ENCODE assay signal across 22 cellular contexts in genomic region chr6:75528423-75528822, GRCh38. TPM values are rescaled to one million over a fixed set of nuclear protein-coding genes. Genes with fewer than 3 reads are reported as not detected.
DNase-seq lines count a peak whose midpoint lies in the region; ATAC-seq, FAIRE-seq and TF ChIP-seq lines count a peak whose summit lies in the region.
"Had no signal": no experiment of that assay in that cellular context is flagged by ENCODE, and none has a peak within 500 bp of the region (broad histone marks: within the 10 kb centered on the region; RNA-seq: fewer than 3 reads in every experiment).

No MANE protein-coding gene starts in this region.

- H3K9me1 ChIP-seq in K562 (ENCODE audit: control insufficient read depth, insufficient read depth, low read length) = no peaks in the 10 kb centered on the region

- no peak for TF ChIP-seq EP300 in K562 (IDR thresholded peaks at IDR 0.05; ENCODE audit: low read length)

- TF ChIP-seq CTCF in K562 (IDR thresholded peaks at IDR 0.05 in 2 of 3, conservative IDR thresholded peaks at IDR 0.05 in 1 of 3; ENCODE audit: insufficient read depth in 2 of 3, low read depth in 1 of 3, low read length in 3 of 3) (no peak), upper lobe of right lung (IDR thresholded peaks at IDR 0.05) (no peak)

- H2AFZ ChIP-seq in K562 (ENCODE audit: low read depth, low read length) = no peak overlapping the region

- H3K9ac ChIP-seq in K562 (ENCODE audit: insufficient read depth in 1 of 2, low read depth in 2 of 2, low read length in 2 of 2) = no peak overlapping the region

- no peaks in the 10 kb centered on the region for H3K36me3 ChIP-seq in K562 (ENCODE audit: control insufficient read depth, insufficient read depth, low read length)
- H3K36me3 ChIP-seq in upper lobe of right lung = no peaks in the 10 kb centered on the region
- H3K36me3 ChIP-seq: prostate gland, SJCRH30 had no signal

- no peaks in the 10 kb centered on the region for H3K79me2 ChIP-seq in K562 (ENCODE audit: control insufficient read depth, insufficient read depth, low read length)

- H4K20me1 ChIP-seq in K562 (replicated peaks; ENCODE audit: control insufficient read depth, insufficient read depth, low read length) = no peaks in the 10 kb centered on the region

- FAIRE-seq in K562 (lab: Jason Lieb, UNC) (no peak), GM12891 (lab: Jason Lieb, UNC) (no peak)
- FAIRE-seq: A204.1, GM18507 had no signal

- POLR2A ChIA-PET in K562 (lab: Yijun Ruan, JAX) = interaction anchor here (0.6 kb wide), 1 partner anchor 80 kb away, joined by 3 read pairs; no protein-coding TSS in a partner anchor

- H3K4me3 ChIP-seq in K562 = no peak overlapping the region
- H3K4me3 ChIP-seq in upper lobe of right lung = no peak overlapping the region
- H3K4me3 ChIP-seq: prostate gland, SJCRH30 had no signal

- H3K9me3 ChIP-seq in K562 (replicated peaks; ENCODE audit: control insufficient read depth, insufficient read depth, low read depth, low read length) (no peaks in the 10 kb centered on the region), upper lobe of right lung (no peaks in the 10 kb centered on the region)
- H3K9me3 ChIP-seq: prostate gland, SJCRH30 had no signal

- intact Hi-C loops in Right ventricle myocardium superior (cut with DNase I) = loop anchor here (5.0 kb wide), 1 partner anchor 261 kb away; no protein-coding TSS in a partner anchor
- intact Hi-C loops in cardiac septum (cut with DNase I) = loop anchor here (5.0 kb wide), 1 partner anchor 231 kb away; no protein-coding TSS in a partner anchor
- intact Hi-C loops in K562 (cut with micrococcal nuclease) = loop anchor here (5.0 kb wide), 1 partner anchor 161 kb away; no protein-coding TSS in a partner anchor
- intact Hi-C loops in upper lobe of right lung (cut with DNase I) = loop anchor here (10.0 kb wide), 1 partner anchor 264 kb away; no protein-coding TSS in a partner anchor

- DNase-seq in Right ventricle myocardium superior (no peak), cardiac septum (ENCODE audit: low spot score) (no peak), K562 (ENCODE audit: extremely low read depth in 1 of 4, low spot score in 3 of 4) (no peak), iris pigment epithelial cell (ENCODE audit: low read depth) (peak; percentile 26), upper lobe of right lung (no peak), GM12891 (ENCODE audit: insufficient read length, low spot score) (no peak), NAMALWA (ENCODE audit: low spot score) (no peak)
- DNase-seq: activated CD8-positive, alpha-beta memory T cell treated with anti-CD3 and anti-CD28 coated beads for 24 hours; activated naive CD8-positive, alpha-beta T cell treated with anti-CD3 and anti-CD28 coated beads, Interleukin-2, amount 50 U/mL, for 24 hours; DMS153; KBM-7; NCI-H1105; NCI-H2107; NCI-H526 treated with DMSO at 0.1 percent for 48 hours; OCI-M1; SJCRH30; stimulated activated CD4-positive, alpha-beta T cell treated with anti-CD3 and anti-CD28 coated beads, Interleukin-12 subunit alpha, Interleukin-12 subunit beta, amount 100 ng/mL, for 4 hours; T-helper 2 cell had no signal

- H3K27me3 ChIP-seq in K562 (ENCODE audit: control insufficient read depth in 2 of 2, insufficient read depth in 2 of 2, low read length in 2 of 2) (no peaks in the 10 kb centered on the region), upper lobe of right lung (no peaks in the 10 kb centered on the region)
- H3K27me3 ChIP-seq: SJCRH30 had no signal

- CTCF ChIA-PET in K562 (lab: Yijun Ruan, JAX; ENCODE audit: low intra/inter-chr PET ratio) = no interaction called here

- in situ Hi-C loops in K562 (cut with MboI) = loop anchor here (10.0 to 25.0 kb wide), 2 partner anchors 264 to 1791 kb away; no protein-coding TSS in a partner anchor

- TF ChIP-seq RAD21 in K562 (CRISPR knock-in tag; conservative IDR thresholded peaks at IDR 0.05 in 1 of 2, IDR thresholded peaks at IDR 0.05 in 1 of 2) = no peak

- H3K27ac ChIP-seq in K562 (ENCODE audit: extremely low read depth, low read depth, low read length) = no peak overlapping the region
- peak overlapping the region; percentile 44 for H3K27ac ChIP-seq in upper lobe of right lung
- H3K27ac ChIP-seq: prostate gland, SJCRH30 had no signal

- no TSS peak for BruUV-seq in K562 (replicated peaks; lab: Mats Ljungman, UMichigan)

- 0% methylated on average over 2 of the region's 2 CpGs for WGBS in K562 (ENCODE audit: insufficient coverage, low coverage, missing lambda C conversion rate)

- no peak overlapping the region for H3K4me2 ChIP-seq in K562 (ENCODE audit: insufficient read depth, low read length)

- TF ChIP-seq POLR2A in K562 (conservative IDR thresholded peaks at IDR 0.05) = no peak
- TF ChIP-seq POLR2A in GM12891 (IDR thresholded peaks at IDR 0.05; ENCODE audit: low read depth, low read length) = no peak

- H3K4me1 ChIP-seq in K562 (replicated peaks in 1 of 2; ENCODE audit: control insufficient read depth in 2 of 2, insufficient read depth in 2 of 2, low read length in 2 of 2) (no peaks in the 10 kb centered on the region), upper lobe of right lung (peaks cover 23% of the 10 kb centered on the region)
- H3K4me1 ChIP-seq: prostate gland had no signal

- ATAC-seq in Right ventricle myocardium superior (ENCODE audit: poor library complexity) (peak; percentile 24), K562 (no peak), upper lobe of right lung (peak; percentile 90), HG03039 (IDR thresholded peaks at IDR 0.05; ENCODE audit: unreplicated experiment) (no peak)
- ATAC-seq: activated naive CD8-positive, alpha-beta T cell treated with anti-CD3 and anti-CD28 coated beads, Interleukin-2, amount 50 U/mL, for 24 hours had no signal

TF ChIP-seq in K562, 482 proteins besides CTCF, POLR2A, EP300 and RAD21 (continues in another document):
- TF ChIP-seq CEBPG (CRISPR knock-in tag; IDR thresholded peaks at IDR 0.05) (no peak), CEBPG (tag; conservative IDR thresholded peaks at IDR 0.05 in 1 of 2, IDR thresholded peaks at IDR 0.05 in 1 of 2) (peak; percentile 46; a peak in 3 of 4 replicates), CEBPB (tag; IDR thresholded peaks at IDR 0.05) (peak; percentile 64), ZNF655 (CRISPR knock-in tag; IDR thresholded peaks at IDR 0.05) (no peak), TEAD4 (IDR thresholded peaks at IDR 0.05; ENCODE audit: low read length) (no peak), TEAD4 (CRISPR knock-in tag; IDR thresholded peaks at IDR 0.05; ENCODE audit: borderline replicate concordance) (no peak), MCM5 (IDR thresholded peaks at IDR 0.05; ENCODE audit: low read depth) (no peak), PRMT5 (CRISPR knock-in tag; IDR thresholded peaks at IDR 0.05) (no peak)

TF ChIP-seq in GM12891, 5 proteins besides CTCF, POLR2A, EP300 and RAD21:
- TF ChIP-seq TAF1 (IDR thresholded peaks at IDR 0.05; ENCODE audit: low read depth, low read length) (no peak), POLR2AphosphoS5 (IDR thresholded peaks at IDR 0.05; ENCODE audit: low read depth, low read length) (no peak), POU2F2 (IDR thresholded peaks at IDR 0.05; ENCODE audit: low read depth, low read length) (no peak), SPI1 (IDR thresholded peaks at IDR 0.05; ENCODE audit: low read depth, low read length) (no peak), PAX5 (IDR thresholded peaks at IDR 0.05; ENCODE audit: insufficient read depth, low read length, severe bottlenecking) (no peak)

RNA-seq across cellular contexts. Expression of gene FILIP1, which starts 34.8 kb away (rescaled TPM):
- total RNA-seq in Right ventricle myocardium superior = 160 TPM
- total RNA-seq in cardiac septum = 183 TPM
- total RNA-seq in K562 (2011; cell fraction: chromatin; rRNA removed; ENCODE audit: low replicate concordance) = not detected in 2 replicates
- not detected in 2 replicates for total RNA-seq in K562 (2011; cell fraction: nucleolus; rRNA removed)
- total RNA-seq in K562 (2011; cell fraction: nucleoplasm; rRNA removed) = not detected in 2 replicates
- total RNA-seq in K562 (2014; rRNA removed) = 0.04 TPM in 1 of 2 replicates, not detected in the other
- 0.25 and 0.26 TPM in 2 replicates for total RNA-seq in K562 (2014; rRNA removed; fragmentation: Illumina TruSeq; extraction: Trizol)
- 0.11 and 0.14 TPM in 2 replicates for total RNA-seq in K562 (2015; rRNA removed; fragmentation: Illumina TruSeq; extraction: Trizol)
- total RNA-seq in K562 (2021) = 0.04 and 0.09 TPM in 2 replicates
- polyA plus RNA-seq in K562 (2011; rRNA removed) = 0.03 TPM in 1 of 2 replicates, not detected in the other
- 0.03 TPM in 1 of 2 replicates, not detected in the other for polyA plus RNA-seq in K562 (2011; cell fraction: cytosol; rRNA removed)
- not detected in 2 replicates for polyA plus RNA-seq in K562 (2011; cell fraction: nucleus; rRNA removed)
- polyA plus RNA-seq in K562 (2012) = 0.16 and 0.19 TPM in 2 replicates
- 0.15 and 0.21 TPM in 2 replicates for polyA plus RNA-seq in K562 (2014; fragmentation: Illumina TruSeq; extraction: Trizol)
- under 1 TPM; 0.07 to 0.11 TPM for polyA plus RNA-seq in K562 (2014; fragmentation: Nextera tagmentation; extraction: Ambion mirVana)
- polyA plus RNA-seq in K562 (2014; rRNA removed) = 0.03 and 0.04 TPM in 2 replicates
- polyA minus RNA-seq in K562 (2011; rRNA and poly(A)+ RNA removed) = 0.14 TPM in 1 of 2 replicates, not detected in the other
- not detected in 2 replicates for polyA minus RNA-seq in K562 (2011; cell fraction: cytosol; rRNA and poly(A)+ RNA removed)
- not detected in 2 replicates for polyA minus RNA-seq in K562 (2011; cell fraction: nucleus; rRNA and poly(A)+ RNA removed)
- 21.6 TPM for total RNA-seq in upper lobe of right lung
- polyA plus RNA-seq in GM12891 (2012; ENCODE audit: low read depth, missing spikeins) = 0.23 TPM

Comparison
In these comparisons a context has a peak if more than half of its experiments do, and no peak if none do; other contexts are left out.
1. ATAC-seq: peak in Right ventricle myocardium superior (single experiment) and upper lobe of right lung (single experiment); none in K562 (single experiment) and HG03039 (single experiment).
2. RNA of gene FILIP1, which starts 34.8 kb away (total RNA-seq): 183 TPM in cardiac septum (single experiment), 160 TPM in Right ventricle myocardium superior (single experiment) and 21.6 TPM in upper lobe of right lung (single experiment); 0.04 to 0.26 TPM in K562; every median in the first group is over 10 times any median in the second.